Comparison of ENCODE assay signal across 1 cellular context in genomic region chr5:81262796-81263195, GRCh38.
TF ChIP-seq lines count a peak whose summit lies in the region.
"Not testable (repeated sequence)": the region's sequence is repeated elsewhere in the genome, so short reads cannot be mapped to it uniquely, and the experiment has no call there.

No MANE protein-coding gene starts in this region.

- H3K36me3 ChIP-seq in HEK293 (ENCODE audit: control insufficient read depth in 2 of 2, insufficient read depth in 1 of 2, low read length in 2 of 2) = not testable (repeated sequence)

- POLR2A ChIA-PET in HEK293 (lab: Yijun Ruan, JAX) = not testable (repeated sequence)

- CTCF ChIA-PET in HEK293 (lab: Yijun Ruan, JAX) = not testable (repeated sequence)

- H3K4me3 ChIP-seq in HEK293 (ENCODE audit: low read depth, low read length) = not testable (repeated sequence)

- not testable (repeated sequence) for H3K9me3 ChIP-seq in HEK293 (ENCODE audit: control insufficient read depth, insufficient read depth, low read depth, low read length)

- TF ChIP-seq CTCF in HEK293 (tag by site-specific recombination; IDR thresholded peaks at IDR 0.05) = not testable (repeated sequence)

- not testable (repeated sequence) for H3K4me1 ChIP-seq in HEK293 (ENCODE audit: control insufficient read depth, insufficient read depth, low read length)

- not testable (repeated sequence) for H3K27ac ChIP-seq in HEK293 (ENCODE audit: extremely low read depth, low read depth, low read length)

TF ChIP-seq in HEK293, 187 proteins besides CTCF, POLR2A, EP300 and RAD21:
- peak; percentile 93 for TF ChIP-seq ZNF146 (tag by site-specific recombination; IDR thresholded peaks at IDR 0.05)
